ENCODE assay signal across 1 cellular context in the genomic region with DNA sequence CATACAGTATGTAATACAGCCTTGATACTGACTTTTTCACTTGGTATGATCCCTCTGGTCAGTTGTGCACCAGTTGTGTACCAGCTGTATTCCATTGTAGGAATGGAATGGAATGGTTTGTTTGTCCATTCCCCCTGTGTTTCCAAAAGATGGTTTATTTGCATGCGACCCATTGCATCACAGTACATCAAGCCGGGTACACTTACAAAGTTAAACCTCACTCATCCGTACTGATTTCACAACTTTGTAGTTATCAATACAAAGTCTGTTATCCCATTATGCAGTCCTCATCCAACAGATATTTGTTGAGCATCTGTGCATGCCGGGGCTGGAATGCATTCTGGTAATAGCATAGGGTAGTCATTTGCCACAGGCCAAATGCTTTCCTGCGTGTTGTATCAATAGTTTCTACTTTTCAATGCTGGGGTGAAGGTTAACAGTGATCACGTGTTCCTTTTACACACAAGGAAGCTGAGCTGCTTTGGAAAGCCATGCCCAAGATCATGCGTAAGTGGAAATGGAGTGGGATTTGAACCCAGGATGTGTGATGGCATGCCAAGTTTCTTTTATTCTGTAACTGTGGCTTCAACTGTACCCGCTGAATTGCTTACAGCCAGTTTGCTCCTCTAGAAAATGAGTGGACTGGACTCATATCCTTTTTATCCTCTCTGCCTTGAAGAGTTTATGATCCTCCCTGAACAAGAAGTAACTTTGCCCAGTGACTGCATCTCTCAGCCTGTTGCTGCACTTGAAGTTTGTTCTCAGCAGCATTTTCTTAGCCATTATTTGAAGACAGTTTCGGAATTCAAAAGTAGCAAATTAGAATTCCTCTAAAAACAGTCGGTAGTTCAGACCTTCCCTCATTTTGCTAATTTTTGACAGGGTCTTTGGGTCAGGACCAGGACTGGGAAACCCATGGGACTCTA.
TF ChIP-seq lines count a peak whose summit lies in the region.

No MANE protein-coding gene starts in this region.

TF ChIP-seq in HepG2, 621 proteins besides CTCF, POLR2A, EP300 and RAD21 (continued from another document and continues in another):
- TF ChIP-seq, protein P1, sequence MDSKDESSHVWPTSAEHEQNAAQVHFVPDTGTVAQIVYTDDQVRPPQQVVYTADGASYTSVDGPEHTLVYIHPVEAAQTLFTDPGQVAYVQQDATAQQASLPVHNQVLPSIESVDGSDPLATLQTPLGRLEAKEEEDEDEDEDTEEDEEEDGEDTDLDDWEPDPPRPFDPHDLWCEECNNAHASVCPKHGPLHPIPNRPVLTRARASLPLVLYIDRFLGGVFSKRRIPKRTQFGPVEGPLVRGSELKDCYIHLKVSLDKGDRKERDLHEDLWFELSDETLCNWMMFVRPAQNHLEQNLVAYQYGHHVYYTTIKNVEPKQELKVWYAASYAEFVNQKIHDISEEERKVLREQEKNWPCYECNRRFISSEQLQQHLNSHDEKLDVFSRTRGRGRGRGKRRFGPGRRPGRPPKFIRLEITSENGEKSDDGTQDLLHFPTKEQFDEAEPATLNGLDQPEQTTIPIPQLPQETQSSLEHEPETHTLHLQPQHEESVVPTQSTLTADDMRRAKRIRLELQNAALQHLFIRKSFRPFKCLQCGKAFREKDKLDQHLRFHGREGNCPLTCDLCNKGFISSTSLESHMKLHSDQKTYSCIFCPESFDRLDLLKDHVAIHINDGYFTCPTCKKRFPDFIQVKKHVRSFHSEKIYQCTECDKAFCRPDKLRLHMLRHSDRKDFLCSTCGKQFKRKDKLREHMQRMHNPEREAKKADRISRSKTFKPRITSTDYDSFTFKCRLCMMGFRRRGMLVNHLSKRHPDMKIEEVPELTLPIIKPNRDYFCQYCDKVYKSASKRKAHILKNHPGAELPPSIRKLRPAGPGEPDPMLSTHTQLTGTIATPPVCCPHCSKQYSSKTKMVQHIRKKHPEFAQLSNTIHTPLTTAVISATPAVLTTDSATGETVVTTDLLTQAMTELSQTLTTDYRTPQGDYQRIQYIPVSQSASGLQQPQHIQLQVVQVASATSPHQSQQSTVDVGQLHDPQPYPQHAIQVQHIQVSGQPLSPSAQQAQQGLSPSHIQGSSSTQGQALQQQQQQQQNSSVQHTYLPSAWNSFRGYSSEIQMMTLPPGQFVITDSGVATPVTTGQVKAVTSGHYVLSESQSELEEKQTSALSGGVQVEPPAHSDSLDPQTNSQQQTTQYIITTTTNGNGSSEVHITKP (CRISPR knock-in tag; IDR thresholded peaks at IDR 0.05; ENCODE audit: low read depth), result peak; percentile 95
- peak; percentile 95 for TF ChIP-seq ISL2 (CRISPR knock-in tag; IDR thresholded peaks at IDR 0.05)
- TF ChIP-seq ZNF124 (CRISPR knock-in tag; IDR thresholded peaks at IDR 0.05), result peak; percentile 65; the same call in 1 of the 2 replicates
- no peak for TF ChIP-seq IRX3 (CRISPR knock-in tag; IDR thresholded peaks at IDR 0.05; ENCODE audit: borderline replicate concordance, low read depth)
- peak; percentile 38; the same call in 1 of the 2 replicates for TF ChIP-seq STAG1 (CRISPR knock-in tag; IDR thresholded peaks at IDR 0.05)
- TF ChIP-seq, protein P2, sequence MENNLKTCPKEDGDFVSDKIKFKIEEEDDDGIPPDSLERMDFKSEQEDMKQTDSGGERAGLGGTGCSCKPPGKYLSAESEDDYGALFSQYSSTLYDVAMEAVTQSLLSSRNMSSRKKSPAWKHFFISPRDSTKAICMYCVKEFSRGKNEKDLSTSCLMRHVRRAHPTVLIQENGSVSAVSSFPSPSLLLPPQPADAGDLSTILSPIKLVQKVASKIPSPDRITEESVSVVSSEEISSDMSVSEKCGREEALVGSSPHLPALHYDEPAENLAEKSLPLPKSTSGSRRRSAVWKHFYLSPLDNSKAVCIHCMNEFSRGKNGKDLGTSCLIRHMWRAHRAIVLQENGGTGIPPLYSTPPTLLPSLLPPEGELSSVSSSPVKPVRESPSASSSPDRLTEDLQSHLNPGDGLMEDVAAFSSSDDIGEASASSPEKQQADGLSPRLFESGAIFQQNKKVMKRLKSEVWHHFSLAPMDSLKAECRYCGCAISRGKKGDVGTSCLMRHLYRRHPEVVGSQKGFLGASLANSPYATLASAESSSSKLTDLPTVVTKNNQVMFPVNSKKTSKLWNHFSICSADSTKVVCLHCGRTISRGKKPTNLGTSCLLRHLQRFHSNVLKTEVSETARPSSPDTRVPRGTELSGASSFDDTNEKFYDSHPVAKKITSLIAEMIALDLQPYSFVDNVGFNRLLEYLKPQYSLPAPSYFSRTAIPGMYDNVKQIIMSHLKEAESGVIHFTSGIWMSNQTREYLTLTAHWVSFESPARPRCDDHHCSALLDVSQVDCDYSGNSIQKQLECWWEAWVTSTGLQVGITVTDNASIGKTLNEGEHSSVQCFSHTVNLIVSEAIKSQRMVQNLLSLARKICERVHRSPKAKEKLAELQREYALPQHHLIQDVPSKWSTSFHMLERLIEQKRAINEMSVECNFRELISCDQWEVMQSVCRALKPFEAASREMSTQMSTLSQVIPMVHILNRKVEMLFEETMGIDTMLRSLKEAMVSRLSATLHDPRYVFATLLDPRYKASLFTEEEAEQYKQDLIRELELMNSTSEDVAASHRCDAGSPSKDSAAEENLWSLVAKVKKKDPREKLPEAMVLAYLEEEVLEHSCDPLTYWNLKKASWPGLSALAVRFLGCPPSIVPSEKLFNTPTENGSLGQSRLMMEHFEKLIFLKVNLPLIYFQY (CRISPR knock-in tag; IDR thresholded peaks at IDR 0.05; ENCODE audit: borderline replicate concordance), result 0 out of 2 replicates have a peak, but pooled peaks have one; percentile 61
- TF ChIP-seq MXI1 (IDR thresholded peaks at IDR 0.05; ENCODE audit: borderline replicate concordance, low read depth, low read length), result peak; percentile 28; the same call in 1 of the 3 replicates
- TF ChIP-seq, protein P3, sequence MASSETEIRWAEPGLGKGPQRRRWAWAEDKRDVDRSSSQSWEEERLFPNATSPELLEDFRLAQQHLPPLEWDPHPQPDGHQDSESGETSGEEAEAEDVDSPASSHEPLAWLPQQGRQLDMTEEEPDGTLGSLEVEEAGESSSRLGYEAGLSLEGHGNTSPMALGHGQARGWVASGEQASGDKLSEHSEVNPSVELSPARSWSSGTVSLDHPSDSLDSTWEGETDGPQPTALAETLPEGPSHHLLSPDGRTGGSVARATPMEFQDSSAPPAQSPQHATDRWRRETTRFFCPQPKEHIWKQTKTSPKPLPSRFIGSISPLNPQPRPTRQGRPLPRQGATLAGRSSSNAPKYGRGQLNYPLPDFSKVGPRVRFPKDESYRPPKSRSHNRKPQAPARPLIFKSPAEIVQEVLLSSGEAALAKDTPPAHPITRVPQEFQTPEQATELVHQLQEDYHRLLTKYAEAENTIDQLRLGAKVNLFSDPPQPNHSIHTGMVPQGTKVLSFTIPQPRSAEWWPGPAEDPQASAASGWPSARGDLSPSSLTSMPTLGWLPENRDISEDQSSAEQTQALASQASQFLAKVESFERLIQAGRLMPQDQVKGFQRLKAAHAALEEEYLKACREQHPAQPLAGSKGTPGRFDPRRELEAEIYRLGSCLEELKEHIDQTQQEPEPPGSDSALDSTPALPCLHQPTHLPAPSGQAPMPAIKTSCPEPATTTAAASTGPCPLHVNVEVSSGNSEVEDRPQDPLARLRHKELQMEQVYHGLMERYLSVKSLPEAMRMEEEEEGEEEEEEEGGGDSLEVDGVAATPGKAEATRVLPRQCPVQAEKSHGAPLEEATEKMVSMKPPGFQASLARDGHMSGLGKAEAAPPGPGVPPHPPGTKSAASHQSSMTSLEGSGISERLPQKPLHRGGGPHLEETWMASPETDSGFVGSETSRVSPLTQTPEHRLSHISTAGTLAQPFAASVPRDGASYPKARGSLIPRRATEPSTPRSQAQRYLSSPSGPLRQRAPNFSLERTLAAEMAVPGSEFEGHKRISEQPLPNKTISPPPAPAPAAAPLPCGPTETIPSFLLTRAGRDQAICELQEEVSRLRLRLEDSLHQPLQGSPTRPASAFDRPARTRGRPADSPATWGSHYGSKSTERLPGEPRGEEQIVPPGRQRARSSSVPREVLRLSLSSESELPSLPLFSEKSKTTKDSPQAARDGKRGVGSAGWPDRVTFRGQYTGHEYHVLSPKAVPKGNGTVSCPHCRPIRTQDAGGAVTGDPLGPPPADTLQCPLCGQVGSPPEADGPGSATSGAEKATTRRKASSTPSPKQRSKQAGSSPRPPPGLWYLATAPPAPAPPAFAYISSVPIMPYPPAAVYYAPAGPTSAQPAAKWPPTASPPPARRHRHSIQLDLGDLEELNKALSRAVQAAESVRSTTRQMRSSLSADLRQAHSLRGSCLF (CRISPR knock-in tag; IDR thresholded peaks at IDR 0.05; ENCODE audit: borderline replicate concordance), result no peak
- no peak for TF ChIP-seq U2AF1 (optimal IDR thresholded peaks at IDR 0.05; ENCODE audit: low read depth, low read length)
- TF ChIP-seq CCDC6 (CRISPR knock-in tag; IDR thresholded peaks at IDR 0.05), result peak; percentile 83; the same call in 1 of the 2 replicates
- TF ChIP-seq, protein P4, sequence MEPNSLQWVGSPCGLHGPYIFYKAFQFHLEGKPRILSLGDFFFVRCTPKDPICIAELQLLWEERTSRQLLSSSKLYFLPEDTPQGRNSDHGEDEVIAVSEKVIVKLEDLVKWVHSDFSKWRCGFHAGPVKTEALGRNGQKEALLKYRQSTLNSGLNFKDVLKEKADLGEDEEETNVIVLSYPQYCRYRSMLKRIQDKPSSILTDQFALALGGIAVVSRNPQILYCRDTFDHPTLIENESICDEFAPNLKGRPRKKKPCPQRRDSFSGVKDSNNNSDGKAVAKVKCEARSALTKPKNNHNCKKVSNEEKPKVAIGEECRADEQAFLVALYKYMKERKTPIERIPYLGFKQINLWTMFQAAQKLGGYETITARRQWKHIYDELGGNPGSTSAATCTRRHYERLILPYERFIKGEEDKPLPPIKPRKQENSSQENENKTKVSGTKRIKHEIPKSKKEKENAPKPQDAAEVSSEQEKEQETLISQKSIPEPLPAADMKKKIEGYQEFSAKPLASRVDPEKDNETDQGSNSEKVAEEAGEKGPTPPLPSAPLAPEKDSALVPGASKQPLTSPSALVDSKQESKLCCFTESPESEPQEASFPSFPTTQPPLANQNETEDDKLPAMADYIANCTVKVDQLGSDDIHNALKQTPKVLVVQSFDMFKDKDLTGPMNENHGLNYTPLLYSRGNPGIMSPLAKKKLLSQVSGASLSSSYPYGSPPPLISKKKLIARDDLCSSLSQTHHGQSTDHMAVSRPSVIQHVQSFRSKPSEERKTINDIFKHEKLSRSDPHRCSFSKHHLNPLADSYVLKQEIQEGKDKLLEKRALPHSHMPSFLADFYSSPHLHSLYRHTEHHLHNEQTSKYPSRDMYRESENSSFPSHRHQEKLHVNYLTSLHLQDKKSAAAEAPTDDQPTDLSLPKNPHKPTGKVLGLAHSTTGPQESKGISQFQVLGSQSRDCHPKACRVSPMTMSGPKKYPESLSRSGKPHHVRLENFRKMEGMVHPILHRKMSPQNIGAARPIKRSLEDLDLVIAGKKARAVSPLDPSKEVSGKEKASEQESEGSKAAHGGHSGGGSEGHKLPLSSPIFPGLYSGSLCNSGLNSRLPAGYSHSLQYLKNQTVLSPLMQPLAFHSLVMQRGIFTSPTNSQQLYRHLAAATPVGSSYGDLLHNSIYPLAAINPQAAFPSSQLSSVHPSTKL (CRISPR knock-in tag; IDR thresholded peaks at IDR 0.05), result peak; percentile 99
- TF ChIP-seq, protein P5, sequence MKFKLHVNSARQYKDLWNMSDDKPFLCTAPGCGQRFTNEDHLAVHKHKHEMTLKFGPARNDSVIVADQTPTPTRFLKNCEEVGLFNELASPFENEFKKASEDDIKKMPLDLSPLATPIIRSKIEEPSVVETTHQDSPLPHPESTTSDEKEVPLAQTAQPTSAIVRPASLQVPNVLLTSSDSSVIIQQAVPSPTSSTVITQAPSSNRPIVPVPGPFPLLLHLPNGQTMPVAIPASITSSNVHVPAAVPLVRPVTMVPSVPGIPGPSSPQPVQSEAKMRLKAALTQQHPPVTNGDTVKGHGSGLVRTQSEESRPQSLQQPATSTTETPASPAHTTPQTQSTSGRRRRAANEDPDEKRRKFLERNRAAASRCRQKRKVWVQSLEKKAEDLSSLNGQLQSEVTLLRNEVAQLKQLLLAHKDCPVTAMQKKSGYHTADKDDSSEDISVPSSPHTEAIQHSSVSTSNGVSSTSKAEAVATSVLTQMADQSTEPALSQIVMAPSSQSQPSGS (CRISPR knock-in tag; IDR thresholded peaks at IDR 0.05), result peak; percentile 87
- TF ChIP-seq GTF2F1 (IDR thresholded peaks at IDR 0.05; ENCODE audit: low read length), result no peak
- TF ChIP-seq MAFK (conservative IDR thresholded peaks at IDR 0.05 in 1 of 2, IDR thresholded peaks at IDR 0.05 in 1 of 2; ENCODE audit: low read length in 2 of 2), result 0 out of 4 replicates have a peak, but pooled peaks of 1 of the 2 experiments have one; percentile 6
- TF ChIP-seq ZNF546 (CRISPR knock-in tag; conservative IDR thresholded peaks at IDR 0.05), result no peak
- TF ChIP-seq, protein P6, sequence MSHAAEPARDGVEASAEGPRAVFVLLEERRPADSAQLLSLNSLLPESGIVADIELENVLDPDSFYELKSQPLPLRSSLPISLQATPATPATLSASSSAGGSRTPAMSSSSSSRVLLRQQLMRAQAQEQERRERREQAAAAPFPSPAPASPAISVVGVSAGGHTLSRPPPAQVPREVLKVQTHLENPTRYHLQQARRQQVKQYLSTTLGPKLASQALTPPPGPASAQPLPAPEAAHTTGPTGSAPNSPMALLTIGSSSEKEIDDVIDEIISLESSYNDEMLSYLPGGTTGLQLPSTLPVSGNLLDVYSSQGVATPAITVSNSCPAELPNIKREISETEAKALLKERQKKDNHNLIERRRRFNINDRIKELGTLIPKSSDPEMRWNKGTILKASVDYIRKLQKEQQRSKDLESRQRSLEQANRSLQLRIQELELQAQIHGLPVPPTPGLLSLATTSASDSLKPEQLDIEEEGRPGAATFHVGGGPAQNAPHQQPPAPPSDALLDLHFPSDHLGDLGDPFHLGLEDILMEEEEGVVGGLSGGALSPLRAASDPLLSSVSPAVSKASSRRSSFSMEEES (CRISPR knock-in tag; IDR thresholded peaks at IDR 0.05), result peak; percentile 90
- peak; percentile 64; the same call in 1 of the 2 replicates for TF ChIP-seq GATAD1 (CRISPR knock-in tag; IDR thresholded peaks at IDR 0.05)
- peak; percentile 99 for TF ChIP-seq TEAD3 (CRISPR knock-in tag; optimal IDR thresholded peaks at IDR 0.05; ENCODE audit: borderline replicate concordance)
- TF ChIP-seq, protein P7, sequence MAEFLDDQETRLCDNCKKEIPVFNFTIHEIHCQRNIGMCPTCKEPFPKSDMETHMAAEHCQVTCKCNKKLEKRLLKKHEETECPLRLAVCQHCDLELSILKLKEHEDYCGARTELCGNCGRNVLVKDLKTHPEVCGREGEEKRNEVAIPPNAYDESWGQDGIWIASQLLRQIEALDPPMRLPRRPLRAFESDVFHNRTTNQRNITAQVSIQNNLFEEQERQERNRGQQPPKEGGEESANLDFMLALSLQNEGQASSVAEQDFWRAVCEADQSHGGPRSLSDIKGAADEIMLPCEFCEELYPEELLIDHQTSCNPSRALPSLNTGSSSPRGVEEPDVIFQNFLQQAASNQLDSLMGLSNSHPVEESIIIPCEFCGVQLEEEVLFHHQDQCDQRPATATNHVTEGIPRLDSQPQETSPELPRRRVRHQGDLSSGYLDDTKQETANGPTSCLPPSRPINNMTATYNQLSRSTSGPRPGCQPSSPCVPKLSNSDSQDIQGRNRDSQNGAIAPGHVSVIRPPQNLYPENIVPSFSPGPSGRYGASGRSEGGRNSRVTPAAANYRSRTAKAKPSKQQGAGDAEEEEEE (CRISPR knock-in tag; IDR thresholded peaks at IDR 0.05; ENCODE audit: borderline replicate concordance), result 0 out of 2 replicates have a peak, but pooled peaks have one; percentile 35
- TF ChIP-seq, protein P8, sequence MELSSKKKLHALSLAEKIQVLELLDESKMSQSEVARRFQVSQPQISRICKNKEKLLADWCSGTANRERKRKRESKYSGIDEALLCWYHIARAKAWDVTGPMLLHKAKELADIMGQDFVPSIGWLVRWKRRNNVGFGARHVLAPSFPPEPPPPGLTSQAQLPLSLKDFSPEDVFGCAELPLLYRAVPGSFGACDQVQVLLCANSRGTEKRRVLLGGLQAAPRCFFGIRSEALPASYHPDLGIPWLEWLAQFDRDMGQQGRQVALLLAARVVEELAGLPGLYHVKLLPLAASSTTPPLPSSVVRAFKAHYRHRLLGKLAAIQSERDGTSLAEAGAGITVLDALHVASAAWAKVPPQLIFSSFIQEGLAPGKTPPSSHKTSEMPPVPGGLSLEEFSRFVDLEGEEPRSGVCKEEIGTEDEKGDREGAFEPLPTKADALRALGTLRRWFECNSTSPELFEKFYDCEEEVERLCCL (CRISPR knock-in tag; IDR thresholded peaks at IDR 0.05; ENCODE audit: borderline replicate concordance), result no peak
